Comparison of ENCODE assay signal across 14 cellular contexts in the genomic region with DNA sequence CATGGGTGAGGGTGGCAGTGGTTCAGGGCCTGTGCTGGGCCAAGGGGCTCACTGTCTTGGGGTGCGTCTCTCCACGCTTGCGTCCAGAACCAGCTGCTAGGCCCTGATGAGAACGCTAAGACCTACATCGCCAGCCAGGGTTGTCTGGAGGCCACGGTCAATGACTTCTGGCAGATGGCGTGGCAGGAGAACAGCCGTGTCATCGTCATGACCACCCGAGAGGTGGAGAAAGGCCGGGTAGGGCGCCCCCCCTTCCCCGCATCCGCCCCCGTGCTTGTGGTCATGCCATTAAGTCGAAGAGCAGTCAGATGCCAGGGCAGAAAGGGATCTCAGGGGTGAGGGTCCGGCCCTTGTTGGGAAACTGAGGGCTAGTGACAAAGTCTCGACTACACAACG. TPM values are rescaled to one million over a fixed set of nuclear protein-coding genes. Genes with fewer than 3 reads are reported as not detected.
A peak's percentile ranks its signal among the peaks of the same experiment; 100 is the strongest.
DNase-seq lines count a peak whose midpoint lies in the region; ATAC-seq lines count a peak whose summit lies in the region.
"Had no signal": no experiment of that assay in that cellular context is flagged by ENCODE, and none has a peak within 500 bp of the region (broad histone marks: within the 10 kb centered on the region; RNA-seq: fewer than 3 reads in every experiment).

No MANE protein-coding gene starts in this region.

- CTCF ChIA-PET in activated naive CD4-positive, alpha-beta T cell treated with anti-CD3 and anti-CD28 coated beads, Interleukin-2, amount 10 ng/mL, durations not matched to agents 7 days and 5 days (lab: Charles Lee) = interaction anchor here (1.1 to 12.3 kb wide), 3 partner anchors 10 to 84 kb away, joined by 4 to 491 read pairs (median 5); a partner anchor contains a TSS

- peak; percentile 19 for DNase-seq in activated naive CD4-positive, alpha-beta T cell treated with anti-CD3 and anti-CD28 coated beads, Interleukin-2, amount 10 ng/mL, durations not matched to agents 7 days and 5 days
- no peak for DNase-seq in activated naive CD4-positive, alpha-beta T cell (lab: John Stamatoyannopoulos, UW)
- DNase-seq in T-helper 2 cell treated with Interferon-gamma antibody and Interleukin-4, amounts not matched to agents 5 μg/mL and 100 μg/mL, for 36 hours (ENCODE audit: low spot score) = no peak
- DNase-seq in immature natural killer cell (peak; percentile 77 to 82 (median 80)), left lobe of liver (ENCODE audit: low spot score) (no peak)
- DNase-seq in stimulated activated naive CD8-positive, alpha-beta T cell treated with anti-CD3 and anti-CD28 coated beads, Interleukin-15, amount 100 ng/mL, for 72 hours = peak; percentile 12 to 38
- DNase-seq: hypothalamus, NCI-H1436 had no signal

- H3K4me3 Mint-ChIP-seq in activated naive CD4-positive, alpha-beta T cell treated with anti-CD3 and anti-CD28 coated beads, Interleukin-2, amount 10 ng/mL, durations not matched to agents 7 days and 5 days = peak overlapping the region; percentile 42
- peak overlapping the region; percentile 59 for H3K4me3 Mint-ChIP-seq in T-helper 2 cell treated with Interferon-gamma antibody and Interleukin-4, amounts not matched to agents 5 μg/mL and 100 μg/mL, for 36 hours
- H3K4me3 Mint-ChIP-seq in immature natural killer cell = peak overlapping the region; percentile 77 to 98 (median 96)
- peak overlapping the region; percentile 93 to 95 for H3K4me3 Mint-ChIP-seq in stimulated activated naive CD8-positive, alpha-beta T cell treated with anti-CD3 and anti-CD28 coated beads, Interleukin-15, amount 100 ng/mL, for 72 hours

- peaks cover 87% of the 10 kb centered on the region for H3K36me3 Mint-ChIP-seq in activated naive CD4-positive, alpha-beta T cell treated with anti-CD3 and anti-CD28 coated beads, Interleukin-2, amount 10 ng/mL, durations not matched to agents 7 days and 5 days
- H3K36me3 Mint-ChIP-seq in T-helper 2 cell treated with Interferon-gamma antibody and Interleukin-4, amounts not matched to agents 5 μg/mL and 100 μg/mL, for 36 hours (ENCODE audit: low read depth) = peaks cover 84% of the 10 kb centered on the region
- H3K36me3 Mint-ChIP-seq in immature natural killer cell = peaks cover 21 to 56% (median 37%) of the 10 kb centered on the region in 3 donors

- ATAC-seq in stimulated activated naive CD8-positive, alpha-beta T cell treated with anti-CD3 and anti-CD28 coated beads, Interleukin-15, amount 100 ng/mL, for 72 hours = no peak
- ATAC-seq in HG02885 (IDR thresholded peaks at IDR 0.05; ENCODE audit: poor library complexity, unreplicated experiment) (no peak), left lobe of liver (no peak), HG03139 (IDR thresholded peaks at IDR 0.05; ENCODE audit: unreplicated experiment) (no peak)

- peak overlapping the region; percentile 99 for H3K27ac Mint-ChIP-seq in activated naive CD4-positive, alpha-beta T cell treated with anti-CD3 and anti-CD28 coated beads, Interleukin-2, amount 10 ng/mL, durations not matched to agents 7 days and 5 days
- H3K27ac Mint-ChIP-seq in T-helper 2 cell treated with Interferon-gamma antibody and Interleukin-4, amounts not matched to agents 5 μg/mL and 100 μg/mL, for 36 hours = peak overlapping the region; percentile 83
- peak overlapping the region; percentile 95 to 100 (median 99) for H3K27ac Mint-ChIP-seq in immature natural killer cell
- peak overlapping the region; percentile 91 to 92 for H3K27ac Mint-ChIP-seq in stimulated activated naive CD8-positive, alpha-beta T cell treated with anti-CD3 and anti-CD28 coated beads, Interleukin-15, amount 100 ng/mL, for 72 hours

- H3K9me3 Mint-ChIP-seq in activated naive CD4-positive, alpha-beta T cell treated with anti-CD3 and anti-CD28 coated beads, Interleukin-2, amount 10 ng/mL, durations not matched to agents 7 days and 5 days = no peaks in the 10 kb centered on the region
- H3K9me3 Mint-ChIP-seq in T-helper 2 cell treated with Interferon-gamma antibody and Interleukin-4, amounts not matched to agents 5 μg/mL and 100 μg/mL, for 36 hours = no peaks in the 10 kb centered on the region
- no peaks in the 10 kb centered on the region for H3K9me3 Mint-ChIP-seq in immature natural killer cell
- no peaks in the 10 kb centered on the region for H3K9me3 Mint-ChIP-seq in stimulated activated naive CD8-positive, alpha-beta T cell treated with anti-CD3 and anti-CD28 coated beads, Interleukin-15, amount 100 ng/mL, for 72 hours

- H3K4me1 Mint-ChIP-seq in activated naive CD4-positive, alpha-beta T cell treated with anti-CD3 and anti-CD28 coated beads, Interleukin-2, amount 10 ng/mL, durations not matched to agents 7 days and 5 days = peaks cover 76% of the 10 kb centered on the region
- H3K4me1 Mint-ChIP-seq in T-helper 2 cell treated with Interferon-gamma antibody and Interleukin-4, amounts not matched to agents 5 μg/mL and 100 μg/mL, for 36 hours (ENCODE audit: low read depth) = peaks cover 67% of the 10 kb centered on the region
- H3K4me1 Mint-ChIP-seq in immature natural killer cell = peaks cover 90 to 93% of the 10 kb centered on the region in 2 donors
- peaks cover 76% of the 10 kb centered on the region for H3K4me1 Mint-ChIP-seq in stimulated activated naive CD8-positive, alpha-beta T cell treated with anti-CD3 and anti-CD28 coated beads, Interleukin-15, amount 100 ng/mL, for 72 hours

- H3K27me3 Mint-ChIP-seq in activated naive CD4-positive, alpha-beta T cell treated with anti-CD3 and anti-CD28 coated beads, Interleukin-2, amount 10 ng/mL, durations not matched to agents 7 days and 5 days = peaks cover 3% of the 10 kb centered on the region
- no peaks in the 10 kb centered on the region for H3K27me3 Mint-ChIP-seq in T-helper 2 cell treated with Interferon-gamma antibody and Interleukin-4, amounts not matched to agents 5 μg/mL and 100 μg/mL, for 36 hours (ENCODE audit: low read depth)
- H3K27me3 Mint-ChIP-seq in immature natural killer cell (ENCODE audit: low read depth in 3 of 3) = peaks cover 29 to 59% (median 41%) of the 10 kb centered on the region in 3 donors
- no peaks in the 10 kb centered on the region for H3K27me3 Mint-ChIP-seq in stimulated activated naive CD8-positive, alpha-beta T cell treated with anti-CD3 and anti-CD28 coated beads, Interleukin-15, amount 100 ng/mL, for 72 hours

RNA-seq across cellular contexts. Expression of a gene that starts 5.2 kb away (rescaled TPM):
- 100 to 1,000 TPM; 231 to 513 (median 294) TPM for polyA plus RNA-seq in immature natural killer cell
- 17.8 TPM for total RNA-seq in left lobe of liver
- total RNA-seq: H4 had no signal

RNA-seq across cellular contexts. Expression of a gene that starts 12.5 kb away (rescaled TPM):
- 100 to 1,000 TPM in 2 of 3 donors, 10 to 100 TPM in 1; 83.7 to 315 (median 170) TPM for polyA plus RNA-seq in immature natural killer cell
- 86.3 TPM for total RNA-seq in left lobe of liver

RNA-seq across cellular contexts. Expression of a gene that starts 12.7 kb away (rescaled TPM):
- polyA plus RNA-seq in immature natural killer cell = not detected
- total RNA-seq in left lobe of liver = not detected
- total RNA-seq: bronchial epithelial cell, epithelial cell of proximal tubule, H4, tibial nerve had no signal

RNA-seq across cellular contexts. Expression of a gene that starts 14.1 kb away (rescaled TPM):
- polyA plus RNA-seq in immature natural killer cell = 100 to 1,000 TPM; 121 to 141 (median 136) TPM
- total RNA-seq in left lobe of liver = 129 TPM

RNA-seq across cellular contexts. Expression of a gene that starts 14.4 kb away (rescaled TPM):
- 10 to 100 TPM; 46.2 to 83.8 (median 65.5) TPM for polyA plus RNA-seq in immature natural killer cell
- 16.1 TPM for total RNA-seq in left lobe of liver

Comparison
In these comparisons a context has a peak if more than half of its experiments do, and no peak if none do; other contexts are left out.
1. DNase-seq: peak in activated naive CD4-positive, alpha-beta T cell treated with anti-CD3 and anti-CD28 coated beads, Interleukin-2, amount 10 ng/mL, durations not matched to agents 7 days and 5 days (single experiment), immature natural killer cell (3 of 3) and stimulated activated naive CD8-positive, alpha-beta T cell treated with anti-CD3 and anti-CD28 coated beads, Interleukin-15, amount 100 ng/mL, for 72 hours (2 of 2); none in activated naive CD4-positive, alpha-beta T cell (0 of 4), T-helper 2 cell treated with Interferon-gamma antibody and Interleukin-4, amounts not matched to agents 5 μg/mL and 100 μg/mL, for 36 hours (single experiment) and left lobe of liver (single experiment).
2. H3K4me3 Mint-ChIP-seq: peak in every context shown above with its lines; median percentile 96 in immature natural killer cell; 94 in stimulated activated naive CD8-positive, alpha-beta T cell treated with anti-CD3 and anti-CD28 coated beads, Interleukin-15, amount 100 ng/mL, for 72 hours; 59 in T-helper 2 cell treated with Interferon-gamma antibody and Interleukin-4, amounts not matched to agents 5 μg/mL and 100 μg/mL, for 36 hours; 42 in activated naive CD4-positive, alpha-beta T cell treated with anti-CD3 and anti-CD28 coated beads, Interleukin-2, amount 10 ng/mL, durations not matched to agents 7 days and 5 days.
3. Peak in every context shown above with its lines, with median percentiles within 50 percentile points of each other: H3K27ac Mint-ChIP-seq.